In genomic region chr9:93852728-93853127, GRCh38 we compare ENCODE assay signal across 29 cellular contexts.
"Had no signal": no experiment of that assay in that cellular context is flagged by ENCODE, and none has a peak within 500 bp of the region (broad histone marks: within the 10 kb centered on the region; RNA-seq: fewer than 3 reads in every experiment).

No MANE protein-coding gene starts in this region.

- H3K4me1 Mint-ChIP-seq: stimulated activated effector memory CD8-positive, alpha-beta T cell treated with anti-CD3 and anti-CD28 coated beads, Interleukin-12 subunit alpha, Interleukin-12 subunit beta, amount 100 ng/mL, for 72 hours; stimulated activated memory B cell treated with anti-CD40 and anti-IgM and Interleukin-4, amounts not matched to agents 10 μg/mL and 1 μg/mL and 100 μg/mL, for 72 hours; stimulated activated naive B cell treated with anti-CD40 and anti-IgM and Interleukin-4, amounts not matched to agents 10 μg/mL and 1 μg/mL and 100 μg/mL, for 72 hours; stimulated activated naive CD8-positive, alpha-beta T cell treated with anti-CD3 and anti-CD28 coated beads, Interleukin-15, amount 100 ng/mL, for 72 hours had no signal

- FAIRE-seq: urothelium cell line had no signal

- H3K27ac ChIP-seq: stomach, suprapubic skin, testis, thoracic aorta, thyroid gland, tibial artery, tibial nerve, transverse colon, upper lobe of left lung, upper lobe of right lung, uterus, vagina had no signal

- DNase-seq: stimulated activated CD4-positive, alpha-beta T cell treated with anti-CD3 and anti-CD28 coated beads, Interleukin-2, amount 100 ng/mL, for 48 hours; stimulated activated CD4-positive, alpha-beta T cell treated with anti-CD3 and anti-CD28 coated beads, Interleukin-4, amount 100 ng/mL, for 1 hour; stimulated activated CD4-positive, alpha-beta T cell treated with anti-CD3 and anti-CD28 coated beads, Interleukin-4, amount 100 ng/mL, for 24 hours; stimulated activated CD4-positive, alpha-beta T cell treated with anti-CD3 and anti-CD28 coated beads, Interleukin-4, amount 100 ng/mL, for 4 hours; stimulated activated CD8-positive, alpha-beta memory T cell treated with anti-CD3 and anti-CD28 coated beads, Interleukin-4, amount 100 ng/mL, for 48 hours; stimulated activated naive B cell treated with anti-CD40 and anti-IgM and Interleukin-4, amounts not matched to agents 10 μg/mL and 1 μg/mL and 100 μg/mL, for 72 hours; stimulated activated naive CD4-positive, alpha-beta T cell; stimulated activated naive CD4-positive, alpha-beta T cell treated with Interleukin-2 at 50 U/mL for 16 hours; stimulated activated naive CD8-positive, alpha-beta T cell treated with anti-CD3 and anti-CD28 coated beads, Interleukin-15, amount 100 ng/mL, for 72 hours; stimulated activated naive CD8-positive, alpha-beta T cell treated with anti-CD3 and anti-CD28 coated beads, Interleukin-15, Interleukin-2, amounts not matched to agents 100 U/mL and 50 U/mL, for 24 hours; stomach; substantia nigra; testis; thyroid gland; tibial artery; transverse colon; trophoblast cell; upper lobe of left lung; upper lobe of right lung; uterus had no signal

- H3K27ac Mint-ChIP-seq: stimulated activated effector memory CD8-positive, alpha-beta T cell treated with anti-CD3 and anti-CD28 coated beads, Interleukin-12 subunit alpha, Interleukin-12 subunit beta, amount 100 ng/mL, for 72 hours; stimulated activated memory B cell treated with anti-CD40 and anti-IgM and Interleukin-4, amounts not matched to agents 10 μg/mL and 1 μg/mL and 100 μg/mL, for 72 hours; stimulated activated naive B cell treated with anti-CD40 and anti-IgM and Interleukin-4, amounts not matched to agents 10 μg/mL and 1 μg/mL and 100 μg/mL, for 72 hours; stimulated activated naive CD8-positive, alpha-beta T cell treated with anti-CD3 and anti-CD28 coated beads, Interleukin-15, amount 100 ng/mL, for 72 hours; stimulated activated naive CD8-positive, alpha-beta T cell treated with anti-CD3 and anti-CD28 coated beads, Interleukin-15, Interleukin-2, amounts not matched to agents 100 ng/mL and 50 ng/mL, for 24 hours; type B pancreatic cell had no signal

- H3K4me1 ChIP-seq: suprapubic skin, testis, thyroid gland, tibial artery, tibial nerve, transverse colon, upper lobe of left lung, upper lobe of right lung, uterus, vagina had no signal

- H3K4me3 ChIP-seq: stomach, suprapubic skin, testis, thoracic aorta, thyroid gland, tibial artery, tibial nerve, transverse colon, upper lobe of left lung, upper lobe of right lung, uterus, vagina had no signal

- H3K36me3 Mint-ChIP-seq: stimulated activated effector memory CD8-positive, alpha-beta T cell treated with anti-CD3 and anti-CD28 coated beads, Interleukin-12 subunit alpha, Interleukin-12 subunit beta, amount 100 ng/mL, for 72 hours; stimulated activated memory B cell treated with anti-CD40 and anti-IgM and Interleukin-4, amounts not matched to agents 10 μg/mL and 1 μg/mL and 100 μg/mL, for 72 hours; type B pancreatic cell had no signal

- H3K9me3 ChIP-seq: stomach, testis, thoracic aorta, thyroid gland, transverse colon, upper lobe of right lung, uterus, vagina had no signal

- H3K4me3 Mint-ChIP-seq: stimulated activated effector memory CD8-positive, alpha-beta T cell treated with anti-CD3 and anti-CD28 coated beads, Interleukin-12 subunit alpha, Interleukin-12 subunit beta, amount 100 ng/mL, for 72 hours; stimulated activated memory B cell treated with anti-CD40 and anti-IgM and Interleukin-4, amounts not matched to agents 10 μg/mL and 1 μg/mL and 100 μg/mL, for 72 hours; stimulated activated naive B cell treated with anti-CD40 and anti-IgM and Interleukin-4, amounts not matched to agents 10 μg/mL and 1 μg/mL and 100 μg/mL, for 72 hours; stimulated activated naive CD8-positive, alpha-beta T cell treated with anti-CD3 and anti-CD28 coated beads, Interleukin-15, amount 100 ng/mL, for 72 hours; stimulated activated naive CD8-positive, alpha-beta T cell treated with anti-CD3 and anti-CD28 coated beads, Interleukin-15, Interleukin-2, amounts not matched to agents 100 ng/mL and 50 ng/mL, for 24 hours; type B pancreatic cell had no signal

- ATAC-seq: stimulated activated effector memory CD8-positive, alpha-beta T cell treated with anti-CD3 and anti-CD28 coated beads, Interleukin-12 subunit alpha, Interleukin-12 subunit beta, amount 100 ng/mL, for 72 hours; stimulated activated memory B cell treated with anti-CD40 and anti-IgM and Interleukin-4, amounts not matched to agents 10 μg/mL and 1 μg/mL and 100 μg/mL, for 72 hours; stimulated activated naive B cell treated with anti-CD40 and anti-IgM and Interleukin-4, amounts not matched to agents 10 μg/mL and 1 μg/mL and 100 μg/mL, for 72 hours; stimulated activated naive CD8-positive, alpha-beta T cell treated with anti-CD3 and anti-CD28 coated beads, Interleukin-15, amount 100 ng/mL, for 72 hours; stimulated activated naive CD8-positive, alpha-beta T cell treated with anti-CD3 and anti-CD28 coated beads, Interleukin-15, Interleukin-2, amounts not matched to agents 100 U/mL and 50 U/mL, for 24 hours; upper lobe of right lung had no signal

- H3K27me3 ChIP-seq: testis, thyroid gland, tibial nerve, upper lobe of left lung, uterus, vagina had no signal

- H3K36me3 ChIP-seq: stomach, suprapubic skin, thoracic aorta, thyroid gland, tibial artery, tibial nerve, transverse colon, upper lobe of left lung, upper lobe of right lung, uterus, vagina had no signal
